10 cellular contexts compared by ENCODE assay signal in the genomic region with DNA sequence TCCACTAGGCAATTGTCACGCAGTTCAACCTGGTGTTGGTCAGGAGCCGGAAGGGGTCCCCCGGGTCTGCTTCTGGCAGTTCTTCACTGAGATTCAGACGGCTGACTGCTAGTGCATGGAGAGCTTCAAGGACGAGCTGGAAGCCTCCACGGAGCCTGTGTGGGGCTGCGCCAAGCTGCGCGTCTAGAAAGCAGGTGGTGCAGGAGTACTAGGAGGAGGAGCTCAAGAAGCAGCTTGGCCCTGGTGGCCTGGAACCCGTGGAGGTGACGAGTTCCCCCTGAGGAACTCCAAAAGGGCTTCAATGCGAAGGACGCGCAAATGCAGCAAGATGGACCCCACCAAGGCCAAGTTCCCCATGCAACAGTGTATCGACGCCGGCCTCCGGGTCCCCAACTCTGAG. TPM values are rescaled to one million over a fixed set of nuclear protein-coding genes. Genes with fewer than 3 reads are reported as not detected.
DNase-seq lines count a peak whose midpoint lies in the region; ATAC-seq, FAIRE-seq and TF ChIP-seq lines count a peak whose summit lies in the region.
"Not testable (repeated sequence)": the region's sequence is repeated elsewhere in the genome, so short reads cannot be mapped to it uniquely, and the experiment has no call there.
"Had no signal": no experiment of that assay in that cellular context is flagged by ENCODE, and none has a peak within 500 bp of the region (broad histone marks: within the 10 kb centered on the region; RNA-seq: fewer than 3 reads in every experiment).

No MANE protein-coding gene starts in this region.

- H2AFZ ChIP-seq in Karpas-422 (ENCODE audit: low read length); neural progenitor cell (replicated peaks): not testable (repeated sequence)

- H3K4me3 ChIP-seq in A549; Karpas-422 (ENCODE audit: low read length); neural progenitor cell; thyroid gland (replicated peaks in 1 of 3): not testable (repeated sequence)

- H3K9me2 ChIP-seq in Karpas-422 (replicated peaks; ENCODE audit: insufficient read depth, low read length) = not testable (repeated sequence)

- H3F3A ChIP-seq in neural progenitor cell (ENCODE audit: low read depth) = not testable (repeated sequence)

- TF ChIP-seq CTCF in A549 (IDR thresholded peaks at IDR 0.05); neural progenitor cell (IDR thresholded peaks at IDR 0.05); thyroid gland (IDR thresholded peaks at IDR 0.05): not testable (repeated sequence)

- H3K79me2 ChIP-seq in Karpas-422 (ENCODE audit: low read length); neural progenitor cell (ENCODE audit: low read depth): not testable (repeated sequence)

- H3K27me3 ChIP-seq in Karpas-422 (ENCODE audit: low read length); neural progenitor cell; thyroid gland: not testable (repeated sequence)

- ATAC-seq in A549 = peak; percentile 37 to 65; a peak in 4 of 6 replicates
- ATAC-seq in left ventricle myocardium superior = not testable (repeated sequence)

- not testable (repeated sequence) for TF ChIP-seq POLR2A in A549 (IDR thresholded peaks at IDR 0.05; ENCODE audit: low read length); thyroid gland (IDR thresholded peaks at IDR 0.05)

- H3K27me3 Mint-ChIP-seq in neural progenitor cell (ENCODE audit: insufficient read depth, low read depth) = not testable (repeated sequence)

- not testable (repeated sequence) for H3K9ac ChIP-seq in Karpas-422 (ENCODE audit: low read length); neural progenitor cell

- in situ Hi-C loops in SK-MEL-5 (cut with HindIII; ENCODE audit: low pct_unique_long_range_greater_than_20kb, low sequenced_read_pairs) = not testable (repeated sequence)

- peak in 1 of 2 experiments; percentile 6 for DNase-seq in A549 (ENCODE audit: low read depth in 1 of 2, low spot score in 1 of 2)
- DNase-seq in Karpas-422 = peak; percentile 22
- DNase-seq in SK-MEL-5 (ENCODE audit: low read depth, low spot score) = peak; percentile 0
- peak; percentile 0 for DNase-seq in dermis blood vessel endothelial cell
- peak; percentile 14 for DNase-seq in left ventricle myocardium superior
- peak; percentile 0 for DNase-seq in neural progenitor cell (ENCODE audit: low spot score)
- DNase-seq in thyroid gland = peak; percentile 35 to 61

- H3K27ac ChIP-seq in A549; Karpas-422 (ENCODE audit: low read length); neural progenitor cell; thyroid gland: not testable (repeated sequence)

- H3K27ac Mint-ChIP-seq in neural progenitor cell = not testable (repeated sequence)

- POLR2A ChIA-PET in A549 (lab: Yijun Ruan, JAX) = not testable (repeated sequence)

- not testable (repeated sequence) for H3K9me3 Mint-ChIP-seq in neural progenitor cell

- H3K36me3 ChIP-seq in Karpas-422 (ENCODE audit: insufficient read depth, low read length); neural progenitor cell; thyroid gland: not testable (repeated sequence)

- not testable (repeated sequence) for H3K4me2 ChIP-seq in A549; Karpas-422 (ENCODE audit: low read depth, low read length, poor library complexity, severe bottlenecking); neural progenitor cell

- not testable (repeated sequence) for TF ChIP-seq RAD21 in A549 (conservative IDR thresholded peaks at IDR 0.05 in 1 of 2, IDR thresholded peaks at IDR 0.05 in 1 of 2)

- CTCF ChIA-PET in A549 (lab: Yijun Ruan, JAX) = not testable (repeated sequence)

- not testable (repeated sequence) for TF ChIP-seq EP300 in A549 (IDR thresholded peaks at IDR 0.05)

- 89% methylated on average over 16 of the region's 18 CpGs for WGBS in A549 (ENCODE audit: missing lambda C conversion rate)
- WGBS in thyroid gland, 2 donors = 67 to 85% methylated on average over 9 to 14 of the region's 18 CpGs

- intact Hi-C loops in left ventricle myocardium superior (cut with micrococcal nuclease); thyroid gland (cut with DNase I): not testable (repeated sequence)

- not testable (repeated sequence) for FAIRE-seq in A549 (lab: Jason Lieb, UNC)

- H3K4me3 Mint-ChIP-seq in neural progenitor cell = not testable (repeated sequence)

- not testable (repeated sequence) for H3K9me3 ChIP-seq in A549; Karpas-422 (ENCODE audit: low read length); neural progenitor cell (ENCODE audit: low read depth); thyroid gland

- H3K4me1 Mint-ChIP-seq in neural progenitor cell = not testable (repeated sequence)

- H3K36me3 Mint-ChIP-seq in neural progenitor cell = not testable (repeated sequence)

- H3K4me1 ChIP-seq in A549; Karpas-422 (ENCODE audit: low read length); neural progenitor cell; thyroid gland: not testable (repeated sequence)

- not testable (repeated sequence) for H4K20me1 ChIP-seq in Karpas-422 (ENCODE audit: insufficient read depth, low read depth, low read length); neural progenitor cell (ENCODE audit: low read depth)

RNA-seq across cellular contexts. Expression of gene EIF3CL, which starts 10.9 kb away (rescaled TPM):
- 33.1 and 77.6 TPM in 2 replicates for polyA plus RNA-seq in A549 (2011; rRNA removed)
- polyA plus RNA-seq in A549 (2012; cell fraction: cytosol; rRNA removed) = 180 and 191 TPM in 2 replicates
- 196 and 231 TPM in 2 replicates for polyA plus RNA-seq in A549 (2012; cell fraction: nucleus; rRNA removed)
- polyA plus RNA-seq in A549 (2017; fragmentation: RNase III; extraction: RNeasy Plus Mini Kit Qiagen cat#74134 plus additional on column Dnase treatment) = 131 to 146 TPM (median 138 TPM) in 3 replicates
- polyA minus RNA-seq in A549 (2011; rRNA and poly(A)+ RNA removed) = 178 and 194 TPM in 2 replicates
- 118 and 148 TPM in 2 replicates for total RNA-seq in Karpas-422 (2014; rRNA removed; shearing (Covaris generic); ENCODE audit: low replicate concordance)
- 30.1 and 47.9 TPM in 2 replicates for total RNA-seq in SK-MEL-5 (2014; rRNA removed; shearing (Covaris generic))
- polyA plus RNA-seq in SK-MEL-5 (2015; cell fraction: cytosol; rRNA removed) = 105 and 156 TPM in 2 replicates
- 31.8 and 44.3 TPM in 2 replicates for polyA plus RNA-seq in SK-MEL-5 (2015; cell fraction: nucleus; rRNA removed)
- 183 and 187 TPM in 2 replicates for total RNA-seq in dermis blood vessel endothelial cell
- total RNA-seq in left ventricle myocardium superior = 28.2 TPM
- 58.1 and 104 TPM in 2 replicates for total RNA-seq in neural progenitor cell (ENCODE audit: low replicate concordance)
- total RNA-seq in thyroid gland = 100 to 1,000 TPM in 2 of 4 donors, 10 to 100 TPM in 2; 64.5 to 220 (median 105) TPM

RNA-seq across cellular contexts. Expression of gene NPIPB6, which starts 51.2 kb away (rescaled TPM):
- polyA plus RNA-seq in A549 (2011; rRNA removed) (3.8 and 5.2 TPM in 2 replicates), A549 (2017; fragmentation: RNase III; extraction: RNeasy Plus Mini Kit Qiagen cat#74134 plus additional on column Dnase treatment) (3.6 to 3.8 TPM (median 3.7 TPM) in 3 replicates)
- 1.4 and 1.6 TPM in 2 replicates for polyA plus RNA-seq in A549 (2012; cell fraction: cytosol; rRNA removed)
- 5.1 and 6.4 TPM in 2 replicates for polyA plus RNA-seq in A549 (2012; cell fraction: nucleus; rRNA removed)
- 0.45 and 0.88 TPM in 2 replicates for polyA minus RNA-seq in A549 (2011; rRNA and poly(A)+ RNA removed)
- total RNA-seq in Karpas-422 (2014; rRNA removed; shearing (Covaris generic); ENCODE audit: low replicate concordance) = 0.47 and 8.3 TPM in 2 replicates
- total RNA-seq in SK-MEL-5 (2014; rRNA removed; shearing (Covaris generic)) = 0.55 TPM in 1 of 2 replicates, not detected in the other
- polyA plus RNA-seq in SK-MEL-5 (2015; cell fraction: cytosol; rRNA removed) = 0.10 TPM in 1 of 2 replicates, not detected in the other
- polyA plus RNA-seq in SK-MEL-5 (2015; cell fraction: nucleus; rRNA removed) = 0.64 and 0.72 TPM in 2 replicates
- total RNA-seq in dermis blood vessel endothelial cell (not detected in 2 replicates), left ventricle myocardium superior (0.40 TPM), neural progenitor cell (ENCODE audit: low replicate concordance) (1.3 and 6.2 TPM in 2 replicates), thyroid gland (10 to 100 TPM in 1 of 4 donors, 1 to 10 TPM in 2, not detected in 1; 2.5 to 10.5 (median 6.3) TPM)

RNA-seq across cellular contexts. Expression of gene NPIPB7, which starts 57.6 kb away (rescaled TPM):
- polyA plus RNA-seq in A549 (2011; rRNA removed) (0.13 and 0.38 TPM in 2 replicates), A549 (2017; fragmentation: RNase III; extraction: RNeasy Plus Mini Kit Qiagen cat#74134 plus additional on column Dnase treatment) (0.61 to 0.80 TPM (median 0.66 TPM) in 3 replicates)
- 0.19 and 0.44 TPM in 2 replicates for polyA plus RNA-seq in A549 (2012; cell fraction: cytosol; rRNA removed)
- polyA plus RNA-seq in A549 (2012; cell fraction: nucleus; rRNA removed) = 0.87 and 1.0 TPM in 2 replicates
- polyA minus RNA-seq in A549 (2011; rRNA and poly(A)+ RNA removed) = not detected in 2 replicates
- not detected in 2 replicates for total RNA-seq in Karpas-422 (2014; rRNA removed; shearing (Covaris generic); ENCODE audit: low replicate concordance)
- not detected in 2 replicates for total RNA-seq in SK-MEL-5 (2014; rRNA removed; shearing (Covaris generic))
- 0.11 TPM in 1 of 2 replicates, not detected in the other for polyA plus RNA-seq in SK-MEL-5 (2015; cell fraction: cytosol; rRNA removed)
- polyA plus RNA-seq in SK-MEL-5 (2015; cell fraction: nucleus; rRNA removed) = not detected in 2 replicates
- total RNA-seq in dermis blood vessel endothelial cell (not detected in 2 replicates), left ventricle myocardium superior (not detected), neural progenitor cell (ENCODE audit: low replicate concordance) (not detected in 2 replicates), thyroid gland (not detected)
- total RNA-seq: Caco-2; CD8-positive, alpha-beta memory T cell had no signal
- polyA plus RNA-seq: AG04450; CD8-positive, alpha-beta memory T cell had no signal
